ENCODE assay signal across 15 cellular contexts in genomic region chr11:64998690-64999431, GRCh38. TPM values are rescaled to one million over a fixed set of nuclear protein-coding genes. Genes with fewer than 3 reads are reported as not detected.
DNase-seq lines count a peak whose midpoint lies in the region; ATAC-seq lines count a peak whose summit lies in the region.
"Had no signal": no experiment of that assay in that cellular context is flagged by ENCODE, and none has a peak within 500 bp of the region (broad histone marks: within the 10 kb centered on the region; RNA-seq: fewer than 3 reads in every experiment).

No MANE protein-coding gene starts in this region.

- in situ Hi-C loops in ACHN (cut with HindIII; ENCODE audit: low pct_ligation_motif_present, low pct_unique_long_range_greater_than_20kb, low sequenced_read_pairs) = no loop called here

- H3K79me2 ChIP-seq in mesendoderm (ENCODE audit: control insufficient read depth, insufficient read depth, low read length) = no peaks in the 10 kb centered on the region

- no peak overlapping the region for H2BK5ac ChIP-seq in mesendoderm (ENCODE audit: low read length)

- H3K9ac ChIP-seq in mesendoderm (ENCODE audit: low read length) = no peak overlapping the region

- H3K79me1 ChIP-seq in mesendoderm (ENCODE audit: low read length) = no peaks in the 10 kb centered on the region

- no peak overlapping the region for H3K4me3 ChIP-seq in mesendoderm (ENCODE audit: low read length)
- H3K4me3 ChIP-seq: left lung, prostate gland, tibial artery had no signal

- H3K18ac ChIP-seq in mesendoderm (ENCODE audit: low read length) = no peak overlapping the region

- no peak overlapping the region for H3K56ac ChIP-seq in mesendoderm (ENCODE audit: low read length)

- H3K4me2 ChIP-seq in mesendoderm (ENCODE audit: low read length) = no peak overlapping the region

- WGBS in mesendoderm (ENCODE audit: extremely low coverage, insufficient coverage, low lambda C conversion rate) = no CpG with 5 or more reads among the region's 9 CpGs

- H3K23ac ChIP-seq in mesendoderm (ENCODE audit: low read length) = no peak overlapping the region

- H3K27me3 ChIP-seq in mesendoderm (ENCODE audit: insufficient read depth, low read length, poor library complexity) = no peaks in the 10 kb centered on the region
- H3K27me3 ChIP-seq: left lung had no signal

- DNase-seq in ACHN = peak; percentile 42
- DNase-seq in DMS153 treated with DMSO at 0.1 percent for 48 hours (lab: John Stamatoyannopoulos, UW; ENCODE audit: unreplicated experiment) = peak; percentile 15
- peak; percentile 49 for DNase-seq in OCI-M1 (lab: John Stamatoyannopoulos, UW)
- DNase-seq in kidney tubule cell (ENCODE audit: low spot score) = peak; percentile 70
- DNase-seq in mesendoderm = no peak
- no peak for DNase-seq in NCI-H82 treated with DMSO at 0.1 percent for 48 hours (lab: John Stamatoyannopoulos, UW; ENCODE audit: unreplicated experiment)
- DNase-seq: COR-L47, cortex of kidney, foreskin fibroblast, left lung, tibial artery had no signal

- H4K5ac ChIP-seq in mesendoderm (ENCODE audit: low read length) = no peak overlapping the region

- no peaks in the 10 kb centered on the region for H3K36me3 ChIP-seq in mesendoderm (ENCODE audit: control insufficient read depth, insufficient read depth, low read length)
- H3K36me3 ChIP-seq: prostate gland, tibial artery had no signal

- peaks cover 2% of the 10 kb centered on the region for H3K4me1 ChIP-seq in mesendoderm (ENCODE audit: control insufficient read depth, low read depth, low read length)
- H3K4me1 ChIP-seq: prostate gland had no signal

- ATAC-seq in HG03520 (IDR thresholded peaks at IDR 0.05; ENCODE audit: unreplicated experiment) (no peak), GM21619 (IDR thresholded peaks at IDR 0.05; ENCODE audit: unreplicated experiment) (no peak)
- ATAC-seq: left lung had no signal

- no peak overlapping the region for H2AK5ac ChIP-seq in mesendoderm (ENCODE audit: low read length)

- H2BK120ac ChIP-seq in mesendoderm (ENCODE audit: low read depth, low read length) = no peak overlapping the region

- H3K27ac ChIP-seq in mesendoderm (ENCODE audit: low read depth, low read length) = no peak overlapping the region
- H3K27ac ChIP-seq: HL-60, left lung, prostate gland, tibial artery had no signal

- H3K4ac ChIP-seq in mesendoderm (ENCODE audit: low read depth, low read length) = no peak overlapping the region

- no peak overlapping the region for H4K8ac ChIP-seq in mesendoderm (ENCODE audit: low read depth, low read length)

- no peak overlapping the region for H2BK15ac ChIP-seq in mesendoderm (replicated peaks; ENCODE audit: low read depth)

RNA-seq across cellular contexts. Expression of gene BATF2, which starts 2.1 kb away (rescaled TPM):
- polyA plus RNA-seq in mesendoderm (2013, experiment 1 of 2) = 0.72 TPM
- 0.69 TPM for polyA plus RNA-seq in mesendoderm (2013, experiment 2 of 2)

RNA-seq across cellular contexts. Expression of gene ARL2, which starts 15.1 kb away (rescaled TPM):
- 130 TPM for polyA plus RNA-seq in mesendoderm (2013, experiment 1 of 2)
- 132 TPM for polyA plus RNA-seq in mesendoderm (2013, experiment 2 of 2)

RNA-seq across cellular contexts. Expression of gene MAJIN, which starts 27.0 kb away (rescaled TPM):
- polyA plus RNA-seq in mesendoderm (2013, experiment 1 of 2) = not detected
- not detected for polyA plus RNA-seq in mesendoderm (2013, experiment 2 of 2)

RNA-seq across cellular contexts. Expression of gene SNX15, which starts 28.4 kb away (rescaled TPM):
- polyA plus RNA-seq in mesendoderm (2013, experiment 1 of 2) = 10.2 TPM
- 10.9 TPM for polyA plus RNA-seq in mesendoderm (2013, experiment 2 of 2)

RNA-seq across cellular contexts. Expression of gene SAC3D1, which starts 42.1 kb away (rescaled TPM):
- polyA plus RNA-seq in mesendoderm (2013, experiment 1 of 2) = 12.1 TPM
- polyA plus RNA-seq in mesendoderm (2013, experiment 2 of 2) = 11.8 TPM

Comparison
In these comparisons a context has a peak if more than half of its experiments do, and no peak if none do; other contexts are left out.
1. DNase-seq: peak in ACHN (single experiment), DMS153 treated with DMSO at 0.1 percent for 48 hours (single experiment), OCI-M1 (single experiment) and kidney tubule cell (single experiment); none in mesendoderm (single experiment) and NCI-H82 treated with DMSO at 0.1 percent for 48 hours (single experiment).